ENCODE assay signal across 15 cellular contexts in the genomic region with DNA sequence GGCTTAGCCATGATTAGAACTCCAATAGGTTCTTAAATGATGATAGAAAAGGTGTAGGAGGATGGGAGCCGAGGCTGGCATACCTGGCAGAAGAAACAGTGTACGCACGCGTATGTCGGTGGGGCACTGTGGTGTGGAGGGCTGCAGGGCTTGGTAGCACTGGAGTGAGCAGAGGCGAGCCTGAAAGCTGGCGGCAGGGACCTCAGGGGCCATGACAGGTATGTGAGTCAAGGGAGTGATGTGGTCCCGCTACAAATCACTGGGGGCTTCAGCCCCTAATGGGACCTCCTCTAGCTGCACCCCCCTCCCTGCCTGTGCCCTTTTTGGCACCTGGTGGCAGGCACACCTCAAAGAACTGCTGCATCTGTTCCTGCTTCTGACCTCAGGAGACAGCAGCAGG.
DNase-seq lines count a peak whose midpoint lies in the region; ATAC-seq, FAIRE-seq and TF ChIP-seq lines count a peak whose summit lies in the region.
"Had no signal": no experiment of that assay in that cellular context is flagged by ENCODE, and none has a peak within 500 bp of the region (broad histone marks: within the 10 kb centered on the region; RNA-seq: fewer than 3 reads in every experiment).

No MANE protein-coding gene starts in this region.

- WGBS in adrenal gland, 4 donors = 86 to 93% (median 91%) methylated on average over 7 to 8 of the region's 8 CpGs
- WGBS in heart right ventricle, 2 donors = 94 to 96% methylated on average over 8 of the region's 8 CpGs

- peak overlapping the region; percentile 90 for H3K27ac Mint-ChIP-seq in stimulated activated naive CD8-positive, alpha-beta T cell treated with anti-CD3 and anti-CD28 coated beads, Interleukin-15, Interleukin-2, amounts not matched to agents 100 ng/mL and 50 ng/mL, for 24 hours
- H3K27ac Mint-ChIP-seq in activated CD8-positive, alpha-beta T cell treated with anti-CD3 and anti-CD28 coated beads for 36 hours = peak overlapping the region; percentile 93

- no peak for DNase-seq in stimulated activated naive CD8-positive, alpha-beta T cell treated with anti-CD3 and anti-CD28 coated beads, Interleukin-15, Interleukin-2, amounts not matched to agents 100 U/mL and 50 U/mL, for 24 hours
- DNase-seq in activated CD8-positive, alpha-beta T cell treated with anti-CD3 and anti-CD28 coated beads for 36 hours = no peak
- peak; percentile 70 for DNase-seq in kidney
- no peak for DNase-seq in tibial artery
- DNase-seq in adrenal gland = no peak
- DNase-seq in heart right ventricle = no peak
- no peak for DNase-seq in activated CD8-positive, alpha-beta memory T cell treated with anti-CD3 and anti-CD28 coated beads, Interleukin-2, amount 50 U/mL, for 4 hours
- DNase-seq: HCEC 1CT; IMR-90; lower lobe of right lung; stimulated activated naive CD4-positive, alpha-beta T cell treated with Interleukin-2 at 50 U/mL for 16 hours had no signal

- H3K4me3 ChIP-seq in kidney (ENCODE audit: low read length in 2 of 2) (no peak overlapping the region), tibial artery (no peak overlapping the region), adrenal gland (no peak overlapping the region), heart right ventricle (no peak overlapping the region)
- H3K4me3 ChIP-seq: lower lobe of right lung, skin epidermis, vagina had no signal

- CTCF ChIA-PET in activated CD8-positive, alpha-beta T cell treated with anti-CD3 and anti-CD28 coated beads for 36 hours (lab: Charles Lee) = interaction anchor here (1.0 to 1.8 kb wide), 3 partner anchors 8 to 56 kb away, joined by 3 to 5 read pairs (median 3); no protein-coding TSS in a partner anchor

- H3K36me3 ChIP-seq in kidney (ENCODE audit: control insufficient read depth in 1 of 2, insufficient read depth in 2 of 2, low read length in 2 of 2) = no peaks in the 10 kb centered on the region
- H3K36me3 ChIP-seq in tibial artery = no peaks in the 10 kb centered on the region
- no peaks in the 10 kb centered on the region for H3K36me3 ChIP-seq in adrenal gland (replicated peaks in 1 of 2)
- H3K36me3 ChIP-seq in heart right ventricle = no peaks in the 10 kb centered on the region
- H3K36me3 ChIP-seq: lower lobe of right lung, vagina had no signal

- no peak for TF ChIP-seq CTCF in activated CD8-positive, alpha-beta T cell treated with anti-CD3 and anti-CD28 coated beads for 36 hours (IDR thresholded peaks at IDR 0.05)
- TF ChIP-seq CTCF in kidney (IDR thresholded peaks at IDR 0.05; ENCODE audit: borderline replicate concordance, extremely low read depth, insufficient read depth) (no peak), tibial artery (IDR thresholded peaks at IDR 0.05) (no peak), adrenal gland (IDR thresholded peaks at IDR 0.05) (no peak), heart right ventricle (IDR thresholded peaks at IDR 0.05) (no peak)

- ATAC-seq in stimulated activated naive CD8-positive, alpha-beta T cell treated with anti-CD3 and anti-CD28 coated beads, Interleukin-15, Interleukin-2, amounts not matched to agents 100 U/mL and 50 U/mL, for 24 hours = no peak
- no peak for ATAC-seq in activated CD8-positive, alpha-beta T cell treated with anti-CD3 and anti-CD28 coated beads for 36 hours
- no peak for ATAC-seq in heart right ventricle
- ATAC-seq: lower lobe of right lung had no signal

- POLR2A ChIA-PET in activated CD8-positive, alpha-beta T cell treated with anti-CD3 and anti-CD28 coated beads for 36 hours (lab: Charles Lee) = interaction anchor here (0.7 to 1.1 kb wide), 4 partner anchors 18 to 99 kb away, joined by 3 read pairs; no protein-coding TSS in a partner anchor

- H3K9me3 ChIP-seq in kidney (ENCODE audit: control insufficient read depth in 1 of 2, low read length in 2 of 2) = no peaks in the 10 kb centered on the region
- H3K9me3 ChIP-seq in tibial artery = no peaks in the 10 kb centered on the region
- no peaks in the 10 kb centered on the region for H3K9me3 ChIP-seq in adrenal gland (replicated peaks in 1 of 3)
- no peaks in the 10 kb centered on the region for H3K9me3 ChIP-seq in heart right ventricle
- H3K9me3 ChIP-seq: lower lobe of right lung, vagina had no signal

- no peak for FAIRE-seq in kidney (lab: Jason Lieb, UNC)
- FAIRE-seq: bronchial epithelial cell had no signal

- peaks cover 53% of the 10 kb centered on the region for H3K4me1 Mint-ChIP-seq in stimulated activated naive CD8-positive, alpha-beta T cell treated with anti-CD3 and anti-CD28 coated beads, Interleukin-15, Interleukin-2, amounts not matched to agents 100 ng/mL and 50 ng/mL, for 24 hours (ENCODE audit: low read depth)
- peaks cover 49% of the 10 kb centered on the region for H3K4me1 Mint-ChIP-seq in activated CD8-positive, alpha-beta T cell treated with anti-CD3 and anti-CD28 coated beads for 36 hours (ENCODE audit: low read depth)

- H3K9me3 Mint-ChIP-seq in stimulated activated naive CD8-positive, alpha-beta T cell treated with anti-CD3 and anti-CD28 coated beads, Interleukin-15, Interleukin-2, amounts not matched to agents 100 ng/mL and 50 ng/mL, for 24 hours = no peaks in the 10 kb centered on the region
- H3K9me3 Mint-ChIP-seq in activated CD8-positive, alpha-beta T cell treated with anti-CD3 and anti-CD28 coated beads for 36 hours = no peaks in the 10 kb centered on the region

- H3K27ac ChIP-seq in kidney (ENCODE audit: low read depth in 2 of 2, low read length in 2 of 2) (no peak overlapping the region), tibial artery (peak overlapping the region; percentile 50 to 71), adrenal gland (peak overlapping the region in 1 of 5 donors; percentile 62), heart right ventricle (peak overlapping the region in 1 of 10 donors; percentile 4)
- H3K27ac ChIP-seq: lower lobe of right lung, vagina had no signal

- no peaks in the 10 kb centered on the region for H3K36me3 Mint-ChIP-seq in stimulated activated naive CD8-positive, alpha-beta T cell treated with anti-CD3 and anti-CD28 coated beads, Interleukin-15, Interleukin-2, amounts not matched to agents 100 ng/mL and 50 ng/mL, for 24 hours (ENCODE audit: low read depth)
- peaks cover 3% of the 10 kb centered on the region for H3K36me3 Mint-ChIP-seq in activated CD8-positive, alpha-beta T cell treated with anti-CD3 and anti-CD28 coated beads for 36 hours (ENCODE audit: low read depth)

- intact Hi-C loops in activated CD8-positive, alpha-beta T cell treated with anti-CD3 and anti-CD28 coated beads for 36 hours (cut with micrococcal nuclease) = no loop called here
- intact Hi-C loops in kidney (cut with DNase I) = no loop called here
- intact Hi-C loops in tibial artery (cut with DNase I; ENCODE audit: low total_unique reads) = no loop called here
- intact Hi-C loops in adrenal gland (cut with DNase I) = no loop called here
- intact Hi-C loops in heart right ventricle (cut with DNase I) = no loop called here

- no peak for TF ChIP-seq POLR2A in adrenal gland (IDR thresholded peaks at IDR 0.05)

- no peaks in the 10 kb centered on the region for H3K27me3 Mint-ChIP-seq in stimulated activated naive CD8-positive, alpha-beta T cell treated with anti-CD3 and anti-CD28 coated beads, Interleukin-15, Interleukin-2, amounts not matched to agents 100 ng/mL and 50 ng/mL, for 24 hours
- no peaks in the 10 kb centered on the region for H3K27me3 Mint-ChIP-seq in activated CD8-positive, alpha-beta T cell treated with anti-CD3 and anti-CD28 coated beads for 36 hours

- peaks cover 8 to 22% of the 10 kb centered on the region in 2 donors for H3K4me1 ChIP-seq in kidney (ENCODE audit: control insufficient read depth in 1 of 2, insufficient read depth in 1 of 2, low read depth in 1 of 2, low read length in 2 of 2)
- H3K4me1 ChIP-seq in tibial artery = peaks cover 0 to 45% (median 36%) of the 10 kb centered on the region in 4 donors
- H3K4me1 ChIP-seq in adrenal gland (replicated peaks in 1 of 2) = peaks cover 25 to 33% of the 10 kb centered on the region in 2 donors
- H3K4me1 ChIP-seq in heart right ventricle = peaks cover 15 to 85% (median 55%) of the 10 kb centered on the region in 9 donors

- H3K4me3 Mint-ChIP-seq in stimulated activated naive CD8-positive, alpha-beta T cell treated with anti-CD3 and anti-CD28 coated beads, Interleukin-15, Interleukin-2, amounts not matched to agents 100 ng/mL and 50 ng/mL, for 24 hours = no peak overlapping the region
- no peak overlapping the region for H3K4me3 Mint-ChIP-seq in activated CD8-positive, alpha-beta T cell treated with anti-CD3 and anti-CD28 coated beads for 36 hours

- H3K27me3 ChIP-seq in tibial artery (no peaks in the 10 kb centered on the region), adrenal gland (no peaks in the 10 kb centered on the region), heart right ventricle (no peaks in the 10 kb centered on the region)
- H3K27me3 ChIP-seq: vagina had no signal

- no peak overlapping the region for H3K9ac ChIP-seq in kidney (ENCODE audit: low read length in 2 of 2)

Comparison
In these comparisons a context has a peak if more than half of its experiments do, and no peak if none do; other contexts are left out.
1. H3K27ac ChIP-seq: peak in tibial artery (2 of 2); none in kidney (0 of 2).